Comparison of ENCODE assay signal across 11 cellular contexts in genomic region chr1:54519709-54520108, GRCh38. TPM values are rescaled to one million over a fixed set of nuclear protein-coding genes. Genes with fewer than 3 reads are reported as not detected.
DNase-seq lines count a peak whose midpoint lies in the region; ATAC-seq, FAIRE-seq and TF ChIP-seq lines count a peak whose summit lies in the region.
"Had no signal": no experiment of that assay in that cellular context is flagged by ENCODE, and none has a peak within 500 bp of the region (broad histone marks: within the 10 kb centered on the region; RNA-seq: fewer than 3 reads in every experiment).

No MANE protein-coding gene starts in this region.

- intact Hi-C loops in Panc1 (cut with micrococcal nuclease; ENCODE audit: unreplicated experiment), result no loop called here

- no peaks in the 10 kb centered on the region for H3K9me3 ChIP-seq in A549
- no peaks in the 10 kb centered on the region for H3K9me3 ChIP-seq in Panc1 (ENCODE audit: control insufficient read depth, insufficient read depth, low read depth, low read length)
- H3K9me3 ChIP-seq: sigmoid colon had no signal

- POLR2A ChIA-PET in A549 (lab: Yijun Ruan, JAX) (no interaction called here), Panc1 (lab: Charles Lee) (no interaction called here)

- H3K9me3 Mint-ChIP-seq in T-helper 2 cell treated with Interferon-gamma antibody and Interleukin-4, amounts not matched to agents 5 μg/mL and 100 μg/mL, for 36 hours, result no peaks in the 10 kb centered on the region
- H3K9me3 Mint-ChIP-seq: CD4-positive, CD25-positive, alpha-beta regulatory T cell had no signal

- H3K4me2 ChIP-seq in A549, result no peak overlapping the region

- TF ChIP-seq EP300 in A549 (IDR thresholded peaks at IDR 0.05), result no peak

- in situ Hi-C loops in Panc1 (cut with HindIII; ENCODE audit: low pct_unique_long_range_greater_than_20kb, low sequenced_read_pairs), result no loop called here

- FAIRE-seq in A549 (lab: Jason Lieb, UNC) (no peak), GM12892 (lab: Jason Lieb, UNC) (no peak)

- no peaks in the 10 kb centered on the region for H3K27me3 ChIP-seq in Panc1 (ENCODE audit: control insufficient read depth, insufficient read depth, low read length)
- H3K27me3 ChIP-seq: sigmoid colon had no signal

- no peaks in the 10 kb centered on the region for H3K4me1 ChIP-seq in A549
- H3K4me1 ChIP-seq in Panc1 (ENCODE audit: control insufficient read depth, insufficient read depth, low read length), result no peaks in the 10 kb centered on the region
- H3K4me1 ChIP-seq: sigmoid colon had no signal

- TF ChIP-seq CTCF in A549 (IDR thresholded peaks at IDR 0.05) (no peak; the same call in 2 of the 3 replicates), GM12873 (IDR thresholded peaks at IDR 0.05; ENCODE audit: insufficient read depth, low read depth, low read length, missing control alignments) (peak; percentile 44), Panc1 (IDR thresholded peaks at IDR 0.05) (no peak; the same call in 1 of the 2 replicates)

- H3K4me1 Mint-ChIP-seq in T-helper 2 cell treated with Interferon-gamma antibody and Interleukin-4, amounts not matched to agents 5 μg/mL and 100 μg/mL, for 36 hours (ENCODE audit: low read depth), result no peaks in the 10 kb centered on the region
- H3K4me1 Mint-ChIP-seq: CD4-positive, CD25-positive, alpha-beta regulatory T cell had no signal

- TF ChIP-seq POLR2A in A549 (IDR thresholded peaks at IDR 0.05; ENCODE audit: low read length) (no peak), GM12892 (IDR thresholded peaks at IDR 0.05; ENCODE audit: low read depth, low read length) (no peak)

- no peaks in the 10 kb centered on the region for H3K36me3 Mint-ChIP-seq in T-helper 2 cell treated with Interferon-gamma antibody and Interleukin-4, amounts not matched to agents 5 μg/mL and 100 μg/mL, for 36 hours (ENCODE audit: low read depth)
- H3K36me3 Mint-ChIP-seq: CD4-positive, CD25-positive, alpha-beta regulatory T cell had no signal

- H3K27ac ChIP-seq in A549, result no peak overlapping the region
- no peak overlapping the region for H3K27ac ChIP-seq in Panc1 (ENCODE audit: low read length)
- H3K27ac ChIP-seq: sigmoid colon had no signal

- no peak for TF ChIP-seq RAD21 in A549 (conservative IDR thresholded peaks at IDR 0.05 in 1 of 2, IDR thresholded peaks at IDR 0.05 in 1 of 2)

- DNase-seq in A549 (ENCODE audit: low read depth in 1 of 2, low spot score in 1 of 2) (peak in 1 of 2 experiments; percentile 47), Panc1 (ENCODE audit: low read depth, low spot score) (no peak), iPS-NIHi7 (ENCODE audit: extremely low spot score) (peak; percentile 87), NCI-H2227 treated with DMSO at 0.1 percent for 48 hours (lab: John Stamatoyannopoulos, UW) (no peak), GM12892 (ENCODE audit: insufficient read length) (no peak)
- no peak for DNase-seq in T-helper 2 cell treated with Interferon-gamma antibody and Interleukin-4, amounts not matched to agents 5 μg/mL and 100 μg/mL, for 36 hours (ENCODE audit: low spot score)
- DNase-seq: CD4-positive, CD25-positive, alpha-beta regulatory T cell; OCI-M1; sigmoid colon had no signal

- ATAC-seq in A549 (peak; percentile 76 to 77; a peak in 5 of 6 replicates), Panc1 (peak; percentile 73; the same call in 1 of the 2 replicates), GM21717 (IDR thresholded peaks at IDR 0.05; ENCODE audit: unreplicated experiment) (no peak)

- no peak overlapping the region for H3K4me3 ChIP-seq in A549
- H3K4me3 ChIP-seq in Panc1 (ENCODE audit: low read depth in 2 of 2, low read length in 2 of 2), result no peak overlapping the region
- H3K4me3 ChIP-seq: sigmoid colon had no signal

- no peaks in the 10 kb centered on the region for H3K36me3 ChIP-seq in Panc1 (ENCODE audit: control insufficient read depth, insufficient read depth, low read length)
- H3K36me3 ChIP-seq: sigmoid colon had no signal

- no TSS peak for BruUV-seq in Panc1 (replicated peaks; lab: Mats Ljungman, UMichigan)

- no peak overlapping the region for H3K27ac Mint-ChIP-seq in T-helper 2 cell treated with Interferon-gamma antibody and Interleukin-4, amounts not matched to agents 5 μg/mL and 100 μg/mL, for 36 hours
- H3K27ac Mint-ChIP-seq: CD4-positive, CD25-positive, alpha-beta regulatory T cell had no signal

- CTCF ChIA-PET in A549 (lab: Yijun Ruan, JAX), result no interaction called here
- CTCF ChIA-PET in Panc1 (lab: Charles Lee), result no interaction called here

- H3K4me3 Mint-ChIP-seq in T-helper 2 cell treated with Interferon-gamma antibody and Interleukin-4, amounts not matched to agents 5 μg/mL and 100 μg/mL, for 36 hours, result no peak overlapping the region
- H3K4me3 Mint-ChIP-seq: CD4-positive, CD25-positive, alpha-beta regulatory T cell had no signal

- WGBS in A549 (ENCODE audit: missing lambda C conversion rate), result 34% methylated on average over 4 of the region's 5 CpGs

- H3K27me3 Mint-ChIP-seq in T-helper 2 cell treated with Interferon-gamma antibody and Interleukin-4, amounts not matched to agents 5 μg/mL and 100 μg/mL, for 36 hours (ENCODE audit: low read depth), result no peaks in the 10 kb centered on the region
- H3K27me3 Mint-ChIP-seq: CD4-positive, CD25-positive, alpha-beta regulatory T cell had no signal

TF ChIP-seq in A549, 52 proteins besides CTCF, POLR2A, EP300 and RAD21 (continues in another document):
- no peak for TF ChIP-seq ATOH8 (CRISPR knock-in tag; IDR thresholded peaks at IDR 0.05; ENCODE audit: low read depth)
- TF ChIP-seq ZSCAN20 (CRISPR knock-in tag; IDR thresholded peaks at IDR 0.05), result no peak
- no peak for TF ChIP-seq HMGXB4 (CRISPR knock-in tag; IDR thresholded peaks at IDR 0.05; ENCODE audit: borderline replicate concordance)
- TF ChIP-seq HOXB13 (CRISPR knock-in tag; IDR thresholded peaks at IDR 0.05; ENCODE audit: low read depth), result no peak
- no peak for TF ChIP-seq CBX8 (IDR thresholded peaks at IDR 0.05)
- no peak for TF ChIP-seq TFCP2L1 (CRISPR knock-in tag; IDR thresholded peaks at IDR 0.05)
- TF ChIP-seq REST (IDR thresholded peaks at IDR 0.05), result no peak
- no peak for TF ChIP-seq SREBF2 (IDR thresholded peaks at IDR 0.05)
- TF ChIP-seq NFE2L2 (conservative IDR thresholded peaks at IDR 0.05; ENCODE audit: low read length), result no peak
- TF ChIP-seq EHF (CRISPR knock-in tag; IDR thresholded peaks at IDR 0.05), result no peak
- TF ChIP-seq HES2 (IDR thresholded peaks at IDR 0.05), result no peak

RNA-seq across cellular contexts. Expression of gene ACOT11, which starts 28.3 kb away (rescaled TPM):
- polyA plus RNA-seq in A549 (2011; rRNA removed), result 1.7 and 2.0 TPM in 2 replicates
- 2.2 and 2.8 TPM in 2 replicates for polyA plus RNA-seq in A549 (2012; cell fraction: cytosol; rRNA removed)
- 7.0 and 9.9 TPM in 2 replicates for polyA plus RNA-seq in A549 (2012; cell fraction: nucleus; rRNA removed)
- 1.5 to 1.8 TPM (median 1.7 TPM) in 3 replicates for polyA plus RNA-seq in A549 (2017; fragmentation: RNase III; extraction: RNeasy Plus Mini Kit Qiagen cat#74134 plus additional on column Dnase treatment)
- 2.6 and 2.8 TPM in 2 replicates for polyA minus RNA-seq in A549 (2011; rRNA and poly(A)+ RNA removed)
- total RNA-seq in Panc1 (2021; ENCODE audit: unreplicated experiment), result 1.9 TPM
- polyA plus RNA-seq in Panc1 (2012; ENCODE audit: insufficient read length), result 1.6 TPM
- 1.3 TPM for polyA plus RNA-seq in GM12892 (2012; ENCODE audit: missing spikeins)
